8 cellular contexts compared by ENCODE assay signal in genomic region chr9:137421838-137422667, GRCh38. TPM values are rescaled to one million over a fixed set of nuclear protein-coding genes. Genes with fewer than 3 reads are reported as not detected.
A peak's percentile ranks its signal among the peaks of the same experiment; 100 is the strongest.
DNase-seq lines count a peak whose midpoint lies in the region; ATAC-seq and TF ChIP-seq lines count a peak whose summit lies in the region.

No MANE protein-coding gene starts in this region.

- H3K36me3 Mint-ChIP-seq in T-cell, result no peaks in the 10 kb centered on the region

- CTCF ChIA-PET in T-cell (lab: Charles Lee), result interaction anchor here in 1 of 2 donors (1.0 kb wide), 1 partner anchor 104 kb away, joined by 3 read pairs; no protein-coding TSS in a partner anchor

- H3K27me3 Mint-ChIP-seq in T-cell, result no peaks in the 10 kb centered on the region

- peak overlapping the region; percentile 58 to 80 for H3K27ac Mint-ChIP-seq in T-cell

- H3K4me3 ChIP-seq in H7 (ENCODE audit: insufficient read depth, low read depth, low read length), result peak overlapping the region; percentile 67
- H3K4me3 ChIP-seq in skin epidermis, result peak overlapping the region; percentile 57 to 100 (median 94)

- no peak for ATAC-seq in T-cell (replicated peaks in 1 of 4)
- ATAC-seq in foreskin keratinocyte, result no peak
- no peak for ATAC-seq in HG03342 (IDR thresholded peaks at IDR 0.05; ENCODE audit: unreplicated experiment)
- no peak for ATAC-seq in GM18867 (IDR thresholded peaks at IDR 0.05; ENCODE audit: unreplicated experiment)

- peaks cover 5 to 20% (median 14%) of the 10 kb centered on the region in 3 donors for H3K4me1 Mint-ChIP-seq in T-cell

- peak overlapping the region; percentile 75 to 80 (median 80) for H3K4me3 Mint-ChIP-seq in T-cell

- DNase-seq in H7, result no peak
- DNase-seq in T-cell, result no peak
- DNase-seq in foreskin keratinocyte, result no peak
- DNase-seq in NCI-H1694 treated with DMSO at 0.1 percent for 48 hours (lab: John Stamatoyannopoulos, UW), result no peak
- no peak for DNase-seq in ecto neural progenitor cell (ENCODE audit: low spot score)

- H3K27ac ChIP-seq in foreskin keratinocyte, result peak overlapping the region; percentile 68
- peak overlapping the region in 18 of 21 experiments; percentile 6 to 90 (median 83) for H3K27ac ChIP-seq in skin epidermis

- TF ChIP-seq CTCF in foreskin keratinocyte (conservative IDR thresholded peaks at IDR 0.05), result no peak

- H3K36me3 ChIP-seq in H7 (replicated peaks; ENCODE audit: control insufficient read depth, insufficient read depth, low read length), result no peaks in the 10 kb centered on the region

- H3K9me3 Mint-ChIP-seq in T-cell, result no peaks in the 10 kb centered on the region

- H3K27me3 ChIP-seq in H7 (ENCODE audit: control insufficient read depth, insufficient read depth, low read length) (peaks cover 8% of the 10 kb centered on the region), foreskin keratinocyte (no peaks in the 10 kb centered on the region)

- POLR2A ChIA-PET in T-cell (lab: Charles Lee), result no interaction called here

- H3K4me1 ChIP-seq in foreskin keratinocyte, result peaks cover 9% of the 10 kb centered on the region

RNA-seq across cellular contexts. Expression of gene EXD3, which starts 0.9 kb away (rescaled TPM):
- total RNA-seq in H7 (2014; rRNA removed; shearing (Covaris generic)), result 7.0 and 15.7 TPM in 2 replicates
- total RNA-seq in T-cell, result 10 to 100 TPM; 18.5 to 43.8 (median 38.0) TPM
- 4.5 and 5.5 TPM in 2 replicates for total RNA-seq in foreskin keratinocyte
- polyA plus RNA-seq in foreskin keratinocyte, result 6.8 and 8.1 TPM in 2 replicates

RNA-seq across cellular contexts. Expression of gene NOXA1, which starts 1.1 kb away (rescaled TPM):
- 0.78 and 1.0 TPM in 2 replicates for total RNA-seq in H7 (2014; rRNA removed; shearing (Covaris generic))
- 10 to 100 TPM in 2 of 5 donors, 1 to 10 TPM in 3; 6.4 to 11.7 (median 8.1) TPM for total RNA-seq in T-cell
- total RNA-seq in foreskin keratinocyte, result 0.39 and 0.88 TPM in 2 replicates
- polyA plus RNA-seq in foreskin keratinocyte, result 0.50 and 0.91 TPM in 2 replicates

RNA-seq across cellular contexts. Expression of gene ENTPD8, which starts 19.1 kb away (rescaled TPM):
- 0.55 and 0.76 TPM in 2 replicates for total RNA-seq in H7 (2014; rRNA removed; shearing (Covaris generic))
- not detected for total RNA-seq in T-cell
- not detected in 2 replicates for total RNA-seq in foreskin keratinocyte
- polyA plus RNA-seq in foreskin keratinocyte, result not detected in 2 replicates

RNA-seq across cellular contexts. Expression of gene NSMF, which starts 37.1 kb away (rescaled TPM):
- 37.9 and 39.0 TPM in 2 replicates for total RNA-seq in H7 (2014; rRNA removed; shearing (Covaris generic))
- total RNA-seq in T-cell (10 to 100 TPM; 40.5 to 89.5 (median 51.7) TPM), foreskin keratinocyte (28.9 and 29.1 TPM in 2 replicates)
- polyA plus RNA-seq in foreskin keratinocyte, result 30.5 and 31.9 TPM in 2 replicates
